Comparison of ENCODE assay signal across 10 cellular contexts in genomic region chr1:28577738-28578536, GRCh38. TPM values are rescaled to one million over a fixed set of nuclear protein-coding genes. Genes with fewer than 3 reads are reported as not detected.
DNase-seq lines count a peak whose midpoint lies in the region; ATAC-seq and TF ChIP-seq lines count a peak whose summit lies in the region.
"Had no signal": no experiment of that assay in that cellular context is flagged by ENCODE, and none has a peak within 500 bp of the region (broad histone marks: within the 10 kb centered on the region; RNA-seq: fewer than 3 reads in every experiment).

No MANE protein-coding gene starts in this region.

- H3K9me3 Mint-ChIP-seq in activated CD4-positive, alpha-beta T cell treated with anti-CD3 and anti-CD28 coated beads for 36 hours (ENCODE audit: low read depth): no peaks in the 10 kb centered on the region
- no peaks in the 10 kb centered on the region for H3K9me3 Mint-ChIP-seq in activated naive CD8-positive, alpha-beta T cell (ENCODE audit: low read depth)
- no peaks in the 10 kb centered on the region for H3K9me3 Mint-ChIP-seq in progenitor cell of endocrine pancreas (ENCODE audit: low read depth)

- intact Hi-C loops in activated CD4-positive, alpha-beta T cell treated with anti-CD3 and anti-CD28 coated beads for 36 hours (cut with DNase I, micrococcal nuclease): no loop called here

- H3K27me3 Mint-ChIP-seq in activated CD4-positive, alpha-beta T cell treated with anti-CD3 and anti-CD28 coated beads for 36 hours: no peaks in the 10 kb centered on the region
- no peaks in the 10 kb centered on the region for H3K27me3 Mint-ChIP-seq in activated naive CD8-positive, alpha-beta T cell
- peaks cover under 1% of the 10 kb centered on the region for H3K27me3 Mint-ChIP-seq in progenitor cell of endocrine pancreas

- H3F3A ChIP-seq in MM.1S (ENCODE audit: insufficient read depth, low read length): peaks cover 67% of the 10 kb centered on the region

- no peak overlapping the region for H3K9ac ChIP-seq in MM.1S (ENCODE audit: low read length)

- no peak for DNase-seq in activated CD4-positive, alpha-beta T cell treated with anti-CD3 and anti-CD28 coated beads for 36 hours
- no peak for DNase-seq in activated CD4-positive, alpha-beta T cell treated with anti-CD3 and anti-CD28 coated beads for 1 hour
- DNase-seq in MM.1S (peak; percentile 30), progenitor cell of endocrine pancreas (ENCODE audit: low spot score, unreplicated experiment) (no peak), cerebellar nuclear complex (lab: John Stamatoyannopoulos, UW) (no peak), midbrain (lab: John Stamatoyannopoulos, UW) (no peak)
- DNase-seq: dermis blood vessel endothelial cell, hippocampal formation had no signal

- H3K79me2 ChIP-seq in MM.1S (ENCODE audit: low read length): peaks cover 38% of the 10 kb centered on the region

- ATAC-seq in activated CD4-positive, alpha-beta T cell treated with anti-CD3 and anti-CD28 coated beads for 36 hours: no peak
- ATAC-seq in GM18520 (IDR thresholded peaks at IDR 0.05; ENCODE audit: unreplicated experiment): no peak

- POLR2A ChIA-PET in activated CD4-positive, alpha-beta T cell treated with anti-CD3 and anti-CD28 coated beads for 36 hours (lab: Charles Lee): interaction anchor here (0.6 to 6.7 kb wide), 5 partner anchors 26 to 339 kb away, joined by 3 to 86 read pairs (median 75); partner anchors contain the start of genes RCC1, RNU11, TRNAU1AP and YTHDF2

- H3K27ac Mint-ChIP-seq in activated CD4-positive, alpha-beta T cell treated with anti-CD3 and anti-CD28 coated beads for 36 hours: peak overlapping the region; percentile 80
- peak overlapping the region; percentile 97 for H3K27ac Mint-ChIP-seq in activated naive CD8-positive, alpha-beta T cell
- peak overlapping the region; percentile 87 for H3K27ac Mint-ChIP-seq in progenitor cell of endocrine pancreas

- no peak for TF ChIP-seq CTCF in MM.1S (IDR thresholded peaks at IDR 0.05; ENCODE audit: low read length)
- no peak for TF ChIP-seq CTCF in progenitor cell of endocrine pancreas (IDR thresholded peaks at IDR 0.05; ENCODE audit: unreplicated experiment)

- H3K36me3 Mint-ChIP-seq in activated CD4-positive, alpha-beta T cell treated with anti-CD3 and anti-CD28 coated beads for 36 hours (ENCODE audit: low read depth): peaks cover 43% of the 10 kb centered on the region
- peaks cover 24% of the 10 kb centered on the region for H3K36me3 Mint-ChIP-seq in activated naive CD8-positive, alpha-beta T cell
- peaks cover 21% of the 10 kb centered on the region for H3K36me3 Mint-ChIP-seq in progenitor cell of endocrine pancreas (ENCODE audit: insufficient read depth)

- CTCF ChIA-PET in activated CD4-positive, alpha-beta T cell treated with anti-CD3 and anti-CD28 coated beads for 36 hours (lab: Charles Lee): interaction anchor here (0.7 to 1.5 kb wide), 4 partner anchors 12 to 218 kb away, joined by 3 to 5 read pairs (median 4); no protein-coding TSS in a partner anchor

- H3K4me3 ChIP-seq in MM.1S (ENCODE audit: low read length): no peak overlapping the region

- peaks cover 40% of the 10 kb centered on the region for H4K20me1 ChIP-seq in MM.1S (ENCODE audit: insufficient read depth, low read length)

- no peaks in the 10 kb centered on the region for H3K27me3 ChIP-seq in MM.1S (replicated peaks; ENCODE audit: insufficient read depth, low read length)

- peaks cover 29% of the 10 kb centered on the region for H3K4me1 ChIP-seq in MM.1S (ENCODE audit: low read length)

- peaks cover 22% of the 10 kb centered on the region for H3K36me3 ChIP-seq in MM.1S (replicated peaks; ENCODE audit: insufficient read depth, low read length)

- H3K9me2 ChIP-seq in MM.1S (replicated peaks; ENCODE audit: insufficient read depth, low read length): no peaks in the 10 kb centered on the region

- H2AFZ ChIP-seq in MM.1S (ENCODE audit: low read length): no peak overlapping the region

- no peaks in the 10 kb centered on the region for H3K9me3 ChIP-seq in MM.1S (replicated peaks; ENCODE audit: insufficient read depth, low read length)

- peaks cover 30% of the 10 kb centered on the region for H3K4me1 Mint-ChIP-seq in activated CD4-positive, alpha-beta T cell treated with anti-CD3 and anti-CD28 coated beads for 36 hours
- peaks cover 32% of the 10 kb centered on the region for H3K4me1 Mint-ChIP-seq in activated naive CD8-positive, alpha-beta T cell (ENCODE audit: low read depth)
- peaks cover 17% of the 10 kb centered on the region for H3K4me1 Mint-ChIP-seq in progenitor cell of endocrine pancreas (ENCODE audit: low read depth)

- peak overlapping the region; percentile 80; the same call in 1 of the 2 replicates for H3K27ac ChIP-seq in MM.1S (ENCODE audit: low read length)

- H3K4me2 ChIP-seq in MM.1S (ENCODE audit: low read depth, low read length): no peak overlapping the region; the same call in 1 of the 2 replicates

- peak overlapping the region; percentile 89 for H3K4me3 Mint-ChIP-seq in activated CD4-positive, alpha-beta T cell treated with anti-CD3 and anti-CD28 coated beads for 36 hours
- peak overlapping the region; percentile 99 for H3K4me3 Mint-ChIP-seq in activated naive CD8-positive, alpha-beta T cell
- H3K4me3 Mint-ChIP-seq in progenitor cell of endocrine pancreas (ENCODE audit: low read depth): no peak overlapping the region

RNA-seq across cellular contexts. Expression of gene RAB42, which starts 14.1 kb away (rescaled TPM):
- total RNA-seq in activated CD4-positive, alpha-beta T cell treated with anti-CD3 and anti-CD28 coated beads for 36 hours: under 1 TPM in 1 of 2 experiments, not detected in 1; 0.09 TPM
- total RNA-seq in progenitor cell of endocrine pancreas: 0.65 and 2.1 TPM in 2 replicates

RNA-seq across cellular contexts. Expression of gene TRNAU1AP, which starts 25.1 kb away (rescaled TPM):
- 10 to 100 TPM; 50.7 to 60.2 TPM for total RNA-seq in activated CD4-positive, alpha-beta T cell treated with anti-CD3 and anti-CD28 coated beads for 36 hours
- 38.6 and 39.6 TPM in 2 replicates for total RNA-seq in progenitor cell of endocrine pancreas
